Comparison of ENCODE assay signal across 8 cellular contexts in genomic region chr1:151839457-151840409, GRCh38. TPM values are rescaled to one million over a fixed set of nuclear protein-coding genes. Genes with fewer than 3 reads are reported as not detected.
DNase-seq lines count a peak whose midpoint lies in the region; ATAC-seq and TF ChIP-seq lines count a peak whose summit lies in the region.

TSS of gene C2CD4D (minus strand) at chr1:151839820. CDS start at chr1:151838989, 831 bp downstream.

- H3K27ac Mint-ChIP-seq in natural killer cell treated with Interleukin-12 subunit alpha and Interleukin-12 subunit beta and Interleukin-15 and Interleukin-18, amount 100 ng/mL, for 72 hours = peak within 1 kb of the TSS; percentile 17 to 72

- H3K27me3 Mint-ChIP-seq in natural killer cell treated with Interleukin-12 subunit alpha and Interleukin-12 subunit beta and Interleukin-15 and Interleukin-18, amount 100 ng/mL, for 72 hours = peaks cover 0 to 4% of the 10 kb centered on the region in 2 donors

- H3K4me3 Mint-ChIP-seq in natural killer cell treated with Interleukin-12 subunit alpha and Interleukin-12 subunit beta and Interleukin-15 and Interleukin-18, amount 100 ng/mL, for 72 hours = peak within 1 kb of the TSS; percentile 84

- H3K4me3 ChIP-seq in stomach smooth muscle (ENCODE audit: low read length in 2 of 2) = peak within 1 kb of the TSS; percentile 32 to 68

- H3K4me1 ChIP-seq in stomach smooth muscle (ENCODE audit: control insufficient read depth, insufficient read depth, low read length) = peaks cover 24% of the 10 kb centered on the region

- H3K27me3 ChIP-seq in stomach smooth muscle (ENCODE audit: control insufficient read depth in 1 of 2, insufficient read depth in 2 of 2, low read length in 2 of 2) = peaks cover 42 to 46% of the 10 kb centered on the region in 2 donors

- no peaks in the 10 kb centered on the region for H3K36me3 ChIP-seq in stomach smooth muscle (ENCODE audit: control insufficient read depth in 2 of 2, insufficient read depth in 2 of 2, low read length in 2 of 2)

- H3K9me3 ChIP-seq in stomach smooth muscle (ENCODE audit: control insufficient read depth in 2 of 2, low read length in 2 of 2) = no peaks in the 10 kb centered on the region

- H3K4me1 Mint-ChIP-seq in natural killer cell treated with Interleukin-12 subunit alpha and Interleukin-12 subunit beta and Interleukin-15 and Interleukin-18, amount 100 ng/mL, for 72 hours (ENCODE audit: low read depth in 2 of 2) = peaks cover 27 to 28% of the 10 kb centered on the region in 2 donors

- ATAC-seq in GM18505 (IDR thresholded peaks at IDR 0.05; ENCODE audit: unreplicated experiment) (peak; percentile 52), esophagus mucosa (peak; percentile 66), GM19455 (IDR thresholded peaks at IDR 0.05; ENCODE audit: unreplicated experiment) (no peak)
- ATAC-seq in natural killer cell treated with Interleukin-12 subunit alpha and Interleukin-12 subunit beta and Interleukin-15 and Interleukin-18, amount 100 ng/mL, for 72 hours = peak; percentile 74 to 85

- DNase-seq in NCI-H2171 (lab: John Stamatoyannopoulos, UW) (peak; percentile 17), dedifferentiated amniotic fluid mesenchymal stem cell (ENCODE audit: extremely low spot score) (no peak)
- DNase-seq in activated T-cell treated with anti-CD3 and anti-CD28 coated beads, Interleukin-2, amount 50 U/mL, for 48 hours = peak; percentile 82 to 86
- peak; percentile 71 for DNase-seq in natural killer cell treated with Interleukin-12 subunit alpha and Interleukin-12 subunit beta and Interleukin-15 and Interleukin-18, amount 100 ng/mL, for 72 hours (ENCODE audit: low spot score)

- H3K27ac ChIP-seq in stomach smooth muscle (ENCODE audit: low read length) = no peak within 1 kb of the TSS

- H3K36me3 Mint-ChIP-seq in natural killer cell treated with Interleukin-12 subunit alpha and Interleukin-12 subunit beta and Interleukin-15 and Interleukin-18, amount 100 ng/mL, for 72 hours = no peaks in the 10 kb centered on the region

- no peaks in the 10 kb centered on the region for H3K9me3 Mint-ChIP-seq in natural killer cell treated with Interleukin-12 subunit alpha and Interleukin-12 subunit beta and Interleukin-15 and Interleukin-18, amount 100 ng/mL, for 72 hours

- peak; percentile 34 for TF ChIP-seq POLR2A in GM18505 (IDR thresholded peaks at IDR 0.05; ENCODE audit: borderline replicate concordance, extremely low read depth, insufficient read depth, insufficient read length)

- H3K9ac ChIP-seq in stomach smooth muscle (ENCODE audit: low read length in 2 of 2) = no peak within 1 kb of the TSS

RNA-seq across cellular contexts. Expression of gene C2CD4D, which starts in this region (rescaled TPM):
- total RNA-seq in esophagus mucosa = 0.24 TPM
- 1 to 10 TPM in 1 of 2 donors, not detected in 1; 1.5 TPM for total RNA-seq in natural killer cell treated with Interleukin-12 subunit alpha and Interleukin-12 subunit beta and Interleukin-15 and Interleukin-18, amount 100 ng/mL, for 72 hours

Comparison
In these comparisons a context has a peak if more than half of its experiments do, and no peak if none do; other contexts are left out.
1. Peak in ATAC-seq in esophagus mucosa; RNA of the gene not detected or under 1 TPM.